ENCODE assay signal across 29 cellular contexts in the genomic region with DNA sequence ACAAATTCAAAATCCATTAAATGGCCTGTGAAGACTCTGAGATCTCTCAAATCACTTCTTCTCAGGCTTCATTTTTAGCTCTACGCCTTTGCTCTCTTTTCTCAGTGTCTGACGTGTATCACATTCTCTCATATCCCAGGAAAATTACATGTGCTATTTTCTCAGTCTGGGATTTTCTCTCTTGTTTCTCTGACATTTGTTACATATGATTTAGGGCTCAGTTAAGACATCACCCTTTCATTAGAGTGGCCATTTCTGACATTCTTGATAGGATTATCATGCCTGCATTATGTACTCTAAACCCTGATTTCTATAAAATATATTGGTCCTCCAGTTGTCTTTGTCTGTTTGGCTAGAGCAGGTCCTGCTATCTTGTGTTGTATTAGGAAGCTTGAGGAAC.
A peak's percentile ranks its signal among the peaks of the same experiment; 100 is the strongest.
DNase-seq lines count a peak whose midpoint lies in the region; ATAC-seq and TF ChIP-seq lines count a peak whose summit lies in the region.
"Had no signal": no experiment of that assay in that cellular context is flagged by ENCODE, and none has a peak within 500 bp of the region (broad histone marks: within the 10 kb centered on the region; RNA-seq: fewer than 3 reads in every experiment).

No MANE protein-coding gene starts in this region.

- H4K20me1 ChIP-seq in neural cell (ENCODE audit: insufficient read depth): no peaks in the 10 kb centered on the region
- H4K20me1 ChIP-seq: BLaER1; BLaER1 treated with 17β-estradiol and CSF1 and Interleukin-3, amounts not matched to agents 10 nM and 100 nM had no signal

- no peaks in the 10 kb centered on the region for H3K9me2 ChIP-seq in neural cell (ENCODE audit: insufficient read depth, low read length)

- no peaks in the 10 kb centered on the region for H3K36me3 ChIP-seq in neural cell (ENCODE audit: insufficient read depth, low read length)
- H3K36me3 ChIP-seq: BE2C; BLaER1; BLaER1 treated with 17β-estradiol and CSF1 and Interleukin-3, amounts not matched to agents 10 nM and 100 nM had no signal

- no peaks in the 10 kb centered on the region for H3F3A ChIP-seq in neural cell (ENCODE audit: insufficient read depth, low read length, poor library complexity, severe bottlenecking)

- ATAC-seq in HG03095 (IDR thresholded peaks at IDR 0.05; ENCODE audit: unreplicated experiment): no peak
- ATAC-seq: A549; CD8-positive, alpha-beta T cell had no signal

- no peaks in the 10 kb centered on the region for H3K27me3 ChIP-seq in neural cell (ENCODE audit: insufficient read depth, low read depth, low read length)
- H3K27me3 ChIP-seq: BE2C; BLaER1; BLaER1 treated with 17β-estradiol and CSF1 and Interleukin-3, amounts not matched to agents 10 nM and 100 nM had no signal

- no peaks in the 10 kb centered on the region for H3K9me3 ChIP-seq in neural cell (ENCODE audit: low read length)
- H3K9me3 ChIP-seq: A549; BE2C; BLaER1; BLaER1 treated with 17β-estradiol and CSF1 and Interleukin-3, amounts not matched to agents 10 nM and 100 nM; Caco-2 had no signal

- TF ChIP-seq RAD21 in neural cell (conservative IDR thresholded peaks at IDR 0.05): no peak

- no peak overlapping the region for H3K4me2 ChIP-seq in neural cell (ENCODE audit: low read length)
- H3K4me2 ChIP-seq: A549; BLaER1; BLaER1 treated with 17β-estradiol and CSF1 and Interleukin-3, amounts not matched to agents 10 nM and 100 nM had no signal

- peak; percentile 82 for TF ChIP-seq EP300 in neural cell (conservative IDR thresholded peaks at IDR 0.05; ENCODE audit: poor library complexity, severe bottlenecking)

- no peaks in the 10 kb centered on the region for H3K79me2 ChIP-seq in neural cell (replicated peaks; ENCODE audit: insufficient read depth, low read length)

- H3K4me3 ChIP-seq in neural cell (ENCODE audit: low read length) (no peak overlapping the region), retinal pigment epithelial cell (ENCODE audit: low read length) (no peak overlapping the region)
- H3K4me3 ChIP-seq: A549; BLaER1; BLaER1 treated with 17β-estradiol and CSF1 and Interleukin-3, amounts not matched to agents 10 nM and 100 nM had no signal

- H3K27ac ChIP-seq in neural cell (ENCODE audit: low read length): peak overlapping the region; percentile 60
- H3K27ac ChIP-seq: 22Rv1; A549; BLaER1; BLaER1 treated with 17β-estradiol and CSF1 and Interleukin-3, amounts not matched to agents 10 nM and 100 nM; C4-2B had no signal

- H3K9ac ChIP-seq in neural cell (ENCODE audit: low read length): no peak overlapping the region
- H3K9ac ChIP-seq: BLaER1; BLaER1 treated with 17β-estradiol and CSF1 and Interleukin-3, amounts not matched to agents 10 nM and 100 nM had no signal

- no peak overlapping the region for H2AFZ ChIP-seq in neural cell (ENCODE audit: low read depth, low read length)

- TF ChIP-seq CTCF in neural cell (IDR thresholded peaks at IDR 0.05; ENCODE audit: poor library complexity, severe bottlenecking) (no peak), retinal pigment epithelial cell (conservative IDR thresholded peaks at IDR 0.05; ENCODE audit: low read depth, low read length) (no peak)

- DNase-seq in retinal pigment epithelial cell (ENCODE audit: low read depth) (peak; percentile 37), UCSD-AML1 (lab: John Stamatoyannopoulos, UW; ENCODE audit: unreplicated experiment) (no peak)
- DNase-seq: 8988T; ACHN; AML-193; BE2C; C1 segment of cervical spinal cord; Caco-2; Calu3; CD4-positive, alpha-beta memory T cell; CD4-positive, alpha-beta T cell; CD4-positive, CD25-positive, alpha-beta regulatory T cell; CD8-positive, alpha-beta memory T cell; CD8-positive, alpha-beta T cell; COR-L47; DMS 273 treated with DMSO at 0.1 percent for 48 hours; DMS153; DMS53; DMS79; DMS79 treated with DMSO at 0.1 percent for 48 hours; DND-41; EL had no signal

TF ChIP-seq in neural cell, 6 proteins besides CTCF, POLR2A, EP300 and RAD21:
- TF ChIP-seq MXI1 (conservative IDR thresholded peaks at IDR 0.05; ENCODE audit: poor library complexity, severe bottlenecking): no peak
- TF ChIP-seq EZH2 (IDR thresholded peaks at IDR 0.05; ENCODE audit: borderline replicate concordance, insufficient read depth, low read length, poor library complexity, severe bottlenecking): no peak
- no peak for TF ChIP-seq TAF1 (IDR thresholded peaks at IDR 0.05; ENCODE audit: low read depth)
- TF ChIP-seq POLR2AphosphoS5 (IDR thresholded peaks at IDR 0.05): peak; percentile 75
- no peak for TF ChIP-seq SMC3 (conservative IDR thresholded peaks at IDR 0.05; ENCODE audit: poor library complexity)
- peak; percentile 95 for TF ChIP-seq REST (IDR thresholded peaks at IDR 0.05; ENCODE audit: borderline replicate concordance)
